In genomic region chr5:154482528-154483449, GRCh38 we compare ENCODE assay signal across 23 cellular contexts. TPM values are rescaled to one million over a fixed set of nuclear protein-coding genes. Genes with fewer than 3 reads are reported as not detected.
DNase-seq lines count a peak whose midpoint lies in the region; ATAC-seq and TF ChIP-seq lines count a peak whose summit lies in the region.
"Had no signal": no experiment of that assay in that cellular context is flagged by ENCODE, and none has a peak within 500 bp of the region (broad histone marks: within the 10 kb centered on the region; RNA-seq: fewer than 3 reads in every experiment).

No MANE protein-coding gene starts in this region.

- no peak overlapping the region for H4K8ac ChIP-seq in mesenchymal stem cell (ENCODE audit: low read length)

- H3K79me2 ChIP-seq in smooth muscle cell (ENCODE audit: low read depth) = peaks cover 2% of the 10 kb centered on the region

- peaks cover 88% of the 10 kb centered on the region for H3K27me3 Mint-ChIP-seq in activated naive CD8-positive, alpha-beta T cell treated with anti-CD3 and anti-CD28 coated beads, Interleukin-2, amount 50 U/mL, for 24 hours

- H3K36me3 Mint-ChIP-seq in activated naive CD8-positive, alpha-beta T cell treated with anti-CD3 and anti-CD28 coated beads, Interleukin-2, amount 50 U/mL, for 24 hours (ENCODE audit: low read depth) = no peaks in the 10 kb centered on the region
- H3K36me3 Mint-ChIP-seq: CD8-positive, alpha-beta memory T cell had no signal

- peaks cover 12% of the 10 kb centered on the region for H3F3A ChIP-seq in smooth muscle cell (ENCODE audit: low read depth)

- H3K4me3 Mint-ChIP-seq in activated naive CD8-positive, alpha-beta T cell treated with anti-CD3 and anti-CD28 coated beads, Interleukin-2, amount 50 U/mL, for 24 hours = peak overlapping the region; percentile 19
- H3K4me3 Mint-ChIP-seq: central memory CD8-positive, alpha-beta T cell had no signal

- no peak overlapping the region for H2BK120ac ChIP-seq in mesenchymal stem cell (ENCODE audit: low read depth, low read length)

- H3K27me3 ChIP-seq in mesenchymal stem cell (ENCODE audit: control insufficient read depth in 1 of 2, insufficient read depth in 1 of 2, low read length in 2 of 2) (peaks cover 98 to 100% of the 10 kb centered on the region in 2 experiments), smooth muscle cell (ENCODE audit: low read depth) (peaks cover 63% of the 10 kb centered on the region)

- H3K27ac ChIP-seq in mesenchymal stem cell (ENCODE audit: low read length, poor library complexity, severe bottlenecking) (no peak overlapping the region), smooth muscle cell (ENCODE audit: low read depth) (no peak overlapping the region)
- H3K27ac ChIP-seq: adrenal gland, GM23248, SJSA1 had no signal

- H3K9me3 ChIP-seq in mesenchymal stem cell (ENCODE audit: control insufficient read depth, low read length) = peaks cover 3% of the 10 kb centered on the region
- no peaks in the 10 kb centered on the region for H3K9me3 ChIP-seq in smooth muscle cell (replicated peaks; ENCODE audit: low read depth)
- H3K9me3 ChIP-seq: adrenal gland, SJSA1 had no signal

- no peak overlapping the region for H4K91ac ChIP-seq in mesenchymal stem cell (ENCODE audit: low read length)

- H3K27ac Mint-ChIP-seq in activated naive CD8-positive, alpha-beta T cell treated with anti-CD3 and anti-CD28 coated beads, Interleukin-2, amount 50 U/mL, for 24 hours = no peak overlapping the region

- peak; percentile 32 to 34 for DNase-seq in activated T-cell treated with anti-CD3 and anti-CD28 coated beads, Interleukin-2, amount 50 U/mL, for 48 hours
- no peak for DNase-seq in activated T-cell treated with anti-CD3 and anti-CD28 coated beads for 4 hours
- no peak for DNase-seq in activated naive CD8-positive, alpha-beta T cell treated with anti-CD3 and anti-CD28 coated beads, Interleukin-2, amount 50 U/mL, for 24 hours
- DNase-seq in mesenchymal stem cell = peak; percentile 12
- no peak for DNase-seq in smooth muscle cell (lab: John Stamatoyannopoulos, UW; ENCODE audit: unreplicated experiment)
- DNase-seq in stimulated activated naive CD4-positive, alpha-beta T cell (lab: John Stamatoyannopoulos, UW) = no peak
- no peak for DNase-seq in GDM1 (lab: John Stamatoyannopoulos, UW)
- DNase-seq: activated CD4-positive, alpha-beta T cell treated with anti-CD3 and anti-CD28 coated beads, Interleukin-2, amount 50 U/mL, for 4 hours; adrenal gland; CD8-positive, alpha-beta memory T cell; GM23248; hypothalamus; left ventricle myocardium superior; NCI-H1694 treated with DMSO at 0.1 percent for 48 hours; NCI-H524 treated with DMSO at 0.1 percent for 48 hours; substantia nigra had no signal

- H2BK12ac ChIP-seq in mesenchymal stem cell (ENCODE audit: low read length in 2 of 2) = no peak overlapping the region

- H3K4me2 ChIP-seq in mesenchymal stem cell (ENCODE audit: low read length, poor library complexity, severe bottlenecking) (no peak overlapping the region), smooth muscle cell (peak overlapping the region; percentile 83)

- H2BK15ac ChIP-seq in mesenchymal stem cell (ENCODE audit: low read depth, poor library complexity, severe bottlenecking) = no peak overlapping the region

- H2AFZ ChIP-seq in mesenchymal stem cell (ENCODE audit: low read depth, low read length) (no peak overlapping the region), smooth muscle cell (ENCODE audit: low read depth) (peak overlapping the region; percentile 48)
- H2AFZ ChIP-seq: GM23248 had no signal

- no peaks in the 10 kb centered on the region for H3K9me3 Mint-ChIP-seq in activated naive CD8-positive, alpha-beta T cell treated with anti-CD3 and anti-CD28 coated beads, Interleukin-2, amount 50 U/mL, for 24 hours
- H3K9me3 Mint-ChIP-seq: central memory CD8-positive, alpha-beta T cell had no signal

- H4K20me1 ChIP-seq in smooth muscle cell (ENCODE audit: low read depth) = no peaks in the 10 kb centered on the region

- H3K36me3 ChIP-seq in mesenchymal stem cell (ENCODE audit: control insufficient read depth in 1 of 2, insufficient read depth in 2 of 2, low read depth in 1 of 2, low read length in 2 of 2) (no peaks in the 10 kb centered on the region), smooth muscle cell (ENCODE audit: low read depth) (no peaks in the 10 kb centered on the region)
- H3K36me3 ChIP-seq: adrenal gland, SJSA1 had no signal

- WGBS in mesenchymal stem cell = 2% methylated on average over 44 of the region's 49 CpGs
- 5% methylated on average over 49 of the region's 49 CpGs for WGBS in smooth muscle cell (ENCODE audit: low lambda C conversion rate)

- H3K79me1 ChIP-seq in mesenchymal stem cell (replicated peaks; ENCODE audit: low read length, poor library complexity, severe bottlenecking) = no peaks in the 10 kb centered on the region

- H3K18ac ChIP-seq in mesenchymal stem cell (ENCODE audit: low read depth in 1 of 2, low read length in 2 of 2) = no peak overlapping the region

- no peak overlapping the region for H2AK5ac ChIP-seq in mesenchymal stem cell (ENCODE audit: low read length, severe bottlenecking)

- H3K23ac ChIP-seq in mesenchymal stem cell (ENCODE audit: low read length in 2 of 2) = peak overlapping the region in 1 of 2 experiments; percentile 77

- no peak overlapping the region for H3K14ac ChIP-seq in mesenchymal stem cell (ENCODE audit: low read length in 2 of 2)

- no peak overlapping the region for H3K9ac ChIP-seq in mesenchymal stem cell (ENCODE audit: low read length)
- no peak overlapping the region for H3K9ac ChIP-seq in smooth muscle cell (ENCODE audit: low read depth)
- H3K9ac ChIP-seq: GM23248 had no signal

- no peak for ATAC-seq in activated naive CD8-positive, alpha-beta T cell treated with anti-CD3 and anti-CD28 coated beads, Interleukin-2, amount 50 U/mL, for 24 hours
- no peak for ATAC-seq in HG03521 (IDR thresholded peaks at IDR 0.05; ENCODE audit: unreplicated experiment)
- ATAC-seq: left ventricle myocardium superior; naive thymus-derived CD4-positive, alpha-beta T cell had no signal

- no peak overlapping the region for H3K4ac ChIP-seq in mesenchymal stem cell (ENCODE audit: low read depth in 1 of 2, low read length in 2 of 2)

- peaks cover 43% of the 10 kb centered on the region for H3K4me1 Mint-ChIP-seq in activated naive CD8-positive, alpha-beta T cell treated with anti-CD3 and anti-CD28 coated beads, Interleukin-2, amount 50 U/mL, for 24 hours

- H2BK5ac ChIP-seq in mesenchymal stem cell (ENCODE audit: low read depth, low read length, poor library complexity, severe bottlenecking) = no peak overlapping the region

- no peak overlapping the region for H3K4me3 ChIP-seq in mesenchymal stem cell (ENCODE audit: insufficient read depth in 1 of 2, low read depth in 1 of 2, low read length in 2 of 2)
- H3K4me3 ChIP-seq in smooth muscle cell = peak overlapping the region; percentile 33
- H3K4me3 ChIP-seq: adrenal gland, GM23248, SJSA1 had no signal

- TF ChIP-seq CTCF in smooth muscle cell (IDR thresholded peaks at IDR 0.05; ENCODE audit: borderline replicate concordance, insufficient read depth, poor library complexity, severe bottlenecking) = no peak

- peaks cover 18% of the 10 kb centered on the region for H3K4me1 ChIP-seq in mesenchymal stem cell (ENCODE audit: control insufficient read depth, insufficient read depth, low read depth, low read length)
- H3K4me1 ChIP-seq in smooth muscle cell (ENCODE audit: low read depth) = peaks cover 24% of the 10 kb centered on the region

RNA-seq across cellular contexts. Expression of gene HAND1, which starts 4.8 kb away (rescaled TPM):
- 0.08 TPM for polyA plus RNA-seq in mesenchymal stem cell (2013, experiment 1 of 2)
- polyA plus RNA-seq in mesenchymal stem cell (2013, experiment 2 of 2) = 0.08 TPM
- 25.2 and 36.3 TPM in 2 replicates for total RNA-seq in smooth muscle cell
- 18.2 and 68.4 TPM in 2 replicates for polyA plus RNA-seq in smooth muscle cell
- total RNA-seq: CD8-positive, alpha-beta memory T cell; GM23248; HT-29; MCF 10A; naive thymus-derived CD4-positive, alpha-beta T cell; renal cortical epithelial cell; SJSA1 had no signal
- polyA plus RNA-seq: CD8-positive, alpha-beta memory T cell; GM23248; naive thymus-derived CD4-positive, alpha-beta T cell had no signal

RNA-seq across cellular contexts. Expression of gene SAP30L, which starts 37.0 kb away (rescaled TPM):
- 55.3 TPM for polyA plus RNA-seq in mesenchymal stem cell (2013, experiment 1 of 2)
- polyA plus RNA-seq in mesenchymal stem cell (2013, experiment 2 of 2) = 54.3 TPM
- total RNA-seq in smooth muscle cell = 29.9 and 44.2 TPM in 2 replicates
- polyA plus RNA-seq in smooth muscle cell = 32.7 and 41.6 TPM in 2 replicates

Comparison
In these comparisons a context has a peak if more than half of its experiments do, and no peak if none do; other contexts are left out.
1. DNase-seq: peak in activated T-cell treated with anti-CD3 and anti-CD28 coated beads, Interleukin-2, amount 50 U/mL, for 48 hours (2 of 2) and mesenchymal stem cell (single experiment); none in activated T-cell treated with anti-CD3 and anti-CD28 coated beads for 4 hours (single experiment), activated naive CD8-positive, alpha-beta T cell treated with anti-CD3 and anti-CD28 coated beads, Interleukin-2, amount 50 U/mL, for 24 hours (single experiment), smooth muscle cell (single experiment), stimulated activated naive CD4-positive, alpha-beta T cell (0 of 6) and GDM1 (single experiment).